In genomic region chr7:150620617-150621371, GRCh38 we compare ENCODE assay signal across 12 cellular contexts. TPM values are rescaled to one million over a fixed set of nuclear protein-coding genes. Genes with fewer than 3 reads are reported as not detected.
A peak's percentile ranks its signal among the peaks of the same experiment; 100 is the strongest.
DNase-seq lines count a peak whose midpoint lies in the region; ATAC-seq lines count a peak whose summit lies in the region.
"Had no signal": no experiment of that assay in that cellular context is flagged by ENCODE, and none has a peak within 500 bp of the region (broad histone marks: within the 10 kb centered on the region; RNA-seq: fewer than 3 reads in every experiment).

No MANE protein-coding gene starts in this region.

- CTCF ChIA-PET in activated CD4-positive, alpha-beta memory T cell treated with anti-CD3 and anti-CD28 coated beads for 36 hours (lab: Charles Lee) = interaction anchor here (0.6 to 2.4 kb wide), 4 partner anchors 65 to 172 kb away, joined by 3 to 6 read pairs (median 4); partner anchors contain the start of gene GIMAP2

- peaks cover 26% of the 10 kb centered on the region for H3K36me3 Mint-ChIP-seq in activated CD4-positive, alpha-beta memory T cell treated with anti-CD3 and anti-CD28 coated beads for 36 hours

- H3K4me3 Mint-ChIP-seq in activated CD4-positive, alpha-beta memory T cell treated with anti-CD3 and anti-CD28 coated beads for 36 hours = peak overlapping the region; percentile 29

- H3K27ac ChIP-seq in right cardiac atrium (ENCODE audit: low read length) = peak overlapping the region; percentile 35
- H3K27ac ChIP-seq: brain microvascular endothelial cell had no signal

- POLR2A ChIA-PET in activated CD4-positive, alpha-beta memory T cell treated with anti-CD3 and anti-CD28 coated beads for 36 hours (lab: Charles Lee) = interaction anchor here (0.9 to 3.2 kb wide), 9 partner anchors 9 to 135 kb away, joined by 3 to 13 read pairs (median 4); partner anchors contain the start of genes GIMAP2, GIMAP5 and GIMAP6

- no peaks in the 10 kb centered on the region for H3K4me1 ChIP-seq in right cardiac atrium (ENCODE audit: control insufficient read depth, insufficient read depth, low read length)

- intact Hi-C loops in right cardiac atrium (cut with DNase I) = loop anchor here in 1 of 4 donors (10.0 kb wide), 1 partner anchor 134 kb away; no protein-coding TSS in a partner anchor
- intact Hi-C loops in cardiac septum (cut with DNase I) = loop anchor here (1.0 kb wide), 1 partner anchor 33 kb away; no protein-coding TSS in a partner anchor
- intact Hi-C loops in activated CD4-positive, alpha-beta memory T cell treated with anti-CD3 and anti-CD28 coated beads for 36 hours (cut with micrococcal nuclease) = loop anchor here (1.0 to 2.0 kb wide), 9 partner anchors 10 to 172 kb away; partner anchors contain the start of gene GIMAP6

- peaks cover 56% of the 10 kb centered on the region for H3K4me1 Mint-ChIP-seq in activated CD4-positive, alpha-beta memory T cell treated with anti-CD3 and anti-CD28 coated beads for 36 hours (ENCODE audit: low read depth)

- in situ Hi-C loops in ACHN (cut with HindIII; ENCODE audit: low pct_ligation_motif_present, low pct_unique_long_range_greater_than_20kb, low sequenced_read_pairs) = no loop called here

- H3K9me3 Mint-ChIP-seq in activated CD4-positive, alpha-beta memory T cell treated with anti-CD3 and anti-CD28 coated beads for 36 hours = peaks cover 14% of the 10 kb centered on the region

- 79% methylated on average over 3 of the region's 3 CpGs for WGBS in right cardiac atrium

- no peaks in the 10 kb centered on the region for H3K27me3 Mint-ChIP-seq in activated CD4-positive, alpha-beta memory T cell treated with anti-CD3 and anti-CD28 coated beads for 36 hours

- H3K27me3 ChIP-seq in right cardiac atrium (ENCODE audit: control insufficient read depth, insufficient read depth) = no peaks in the 10 kb centered on the region
- H3K27me3 ChIP-seq: brain microvascular endothelial cell had no signal

- no peaks in the 10 kb centered on the region for H3K9me3 ChIP-seq in right cardiac atrium (ENCODE audit: control insufficient read depth, low read length)

- DNase-seq in right cardiac atrium (no peak), cardiac septum (ENCODE audit: low spot score) (no peak), ACHN (no peak), amniotic stem cell (lab: John Stamatoyannopoulos, UW) (no peak)
- DNase-seq in activated CD4-positive, alpha-beta memory T cell treated with anti-CD3 and anti-CD28 coated beads for 36 hours = no peak
- no peak for DNase-seq in stimulated activated naive CD4-positive, alpha-beta T cell (lab: John Stamatoyannopoulos, UW)
- DNase-seq: brain microvascular endothelial cell, IMR-90, left cardiac atrium had no signal

- no peak overlapping the region for H3K4me3 ChIP-seq in right cardiac atrium (ENCODE audit: low read length)

- H3K27ac Mint-ChIP-seq in activated CD4-positive, alpha-beta memory T cell treated with anti-CD3 and anti-CD28 coated beads for 36 hours = peak overlapping the region; percentile 95

- ATAC-seq in right cardiac atrium (no peak), HG02588 (IDR thresholded peaks at IDR 0.05; ENCODE audit: unreplicated experiment) (peak; percentile 65), GM18867 (IDR thresholded peaks at IDR 0.05; ENCODE audit: unreplicated experiment) (no peak)
- ATAC-seq: left cardiac atrium had no signal

RNA-seq across cellular contexts. Expression of gene GIMAP6, which starts 11.4 kb away (rescaled TPM):
- total RNA-seq in right cardiac atrium (10 to 100 TPM; 22.1 to 29.1 (median 22.9) TPM), cardiac septum (16.6 TPM)
- 14.6 TPM for polyA plus RNA-seq in right cardiac atrium
- 10 to 100 TPM; 28.9 to 30.2 TPM for total RNA-seq in activated CD4-positive, alpha-beta memory T cell treated with anti-CD3 and anti-CD28 coated beads for 36 hours
- total RNA-seq: IMR-90 had no signal
- polyA plus RNA-seq: IMR-90 had no signal

RNA-seq across cellular contexts. Expression of gene GIMAP4, which starts 53.6 kb away (rescaled TPM):
- total RNA-seq in right cardiac atrium (10 to 100 TPM; 20.2 to 44.8 (median 24.8) TPM), cardiac septum (18.2 TPM)
- polyA plus RNA-seq in right cardiac atrium = 31.3 TPM
- 100 to 1,000 TPM; 128 to 140 TPM for total RNA-seq in activated CD4-positive, alpha-beta memory T cell treated with anti-CD3 and anti-CD28 coated beads for 36 hours
- total RNA-seq: Daoy, IMR-90 had no signal
- polyA plus RNA-seq: IMR-90 had no signal
